In genomic region chr21:42615377-42615776, GRCh38 we compare ENCODE assay signal across 9 cellular contexts. TPM values are rescaled to one million over a fixed set of nuclear protein-coding genes. Genes with fewer than 3 reads are reported as not detected.
A peak's percentile ranks its signal among the peaks of the same experiment; 100 is the strongest.
DNase-seq lines count a peak whose midpoint lies in the region; ATAC-seq, FAIRE-seq and TF ChIP-seq lines count a peak whose summit lies in the region.
"Not testable (repeated sequence)": the region's sequence is repeated elsewhere in the genome, so short reads cannot be mapped to it uniquely, and the experiment has no call there.
"Had no signal": no experiment of that assay in that cellular context is flagged by ENCODE, and none has a peak within 500 bp of the region (broad histone marks: within the 10 kb centered on the region; RNA-seq: fewer than 3 reads in every experiment).

No MANE protein-coding gene starts in this region.

- peaks cover 27% of the 10 kb centered on the region for H3K9me3 ChIP-seq in BLaER1
- not testable (repeated sequence) for H3K9me3 ChIP-seq in CD8-positive, alpha-beta T cell (ENCODE audit: low read length); IMR-90 (ENCODE audit: control insufficient read depth, insufficient read depth, low read length); keratinocyte (ENCODE audit: control insufficient read depth, low read depth, low read length); neuronal stem cell (replicated peaks in 1 of 2; ENCODE audit: control insufficient read depth in 2 of 2, insufficient read depth in 1 of 2, low read depth in 1 of 2, low read length in 2 of 2)

- H3K79me2 ChIP-seq in keratinocyte (ENCODE audit: control insufficient read depth, insufficient read depth, low read length): not testable (repeated sequence)

- CTCF ChIA-PET in CD8-positive, alpha-beta T cell (lab: Charles Lee): interaction anchor here (0.8 kb wide), 2 partner anchors 11 to 203 kb away, joined by 3 read pairs; no protein-coding TSS in a partner anchor
- CTCF ChIA-PET in IMR-90 (lab: Yijun Ruan, JAX): not testable (repeated sequence)
- CTCF ChIA-PET in activated CD4-positive, alpha-beta memory T cell treated with anti-CD3 and anti-CD28 coated beads, Interleukin-2, amount 10 ng/mL, durations not matched to agents 7 days and 5 days (lab: Charles Lee): interaction anchor here (1.2 to 1.6 kb wide), 2 partner anchors 22 to 68 kb away, joined by 4 to 7 read pairs; no protein-coding TSS in a partner anchor

- not testable (repeated sequence) for H3K4me3 ChIP-seq in BLaER1; IMR-90 (ENCODE audit: insufficient read depth, low read depth, low read length); bronchial epithelial cell (ENCODE audit: low read depth, low read length); keratinocyte (ENCODE audit: control insufficient read depth in 2 of 3, extremely low read depth in 1 of 3, insufficient read depth in 2 of 3, low read depth in 1 of 3, low read length in 3 of 3)
- H3K4me3 ChIP-seq in CD8-positive, alpha-beta T cell (ENCODE audit: low read depth, low read length): peak overlapping the region; percentile 22
- peak overlapping the region in 1 of 2 donors; percentile 72 for H3K4me3 ChIP-seq in neuronal stem cell (ENCODE audit: low read length in 2 of 2)

- H2AK9ac ChIP-seq in IMR-90 (replicated peaks; ENCODE audit: low read depth, low read length, poor library complexity): not testable (repeated sequence)

- peaks cover 10% of the 10 kb centered on the region; the same call in 1 of the 2 replicates for H4K20me1 ChIP-seq in BLaER1
- H4K20me1 ChIP-seq in IMR-90 (ENCODE audit: insufficient read depth, low read length); keratinocyte (ENCODE audit: control insufficient read depth, extremely low read depth, insufficient read depth, low read length): not testable (repeated sequence)

- not testable (repeated sequence) for H2BK12ac ChIP-seq in neuronal stem cell (ENCODE audit: low read length)

- H2BK20ac ChIP-seq in IMR-90 (ENCODE audit: low read depth, low read length): not testable (repeated sequence)

- dilution Hi-C loops in IMR-90 (cut with HindIII; ENCODE audit: low sequenced_read_pairs, unreplicated experiment); keratinocyte (cut with MboI; ENCODE audit: extremely low pct_ligation_motif_present, low sequenced_read_pairs): not testable (repeated sequence)

- peak overlapping the region; percentile 81 for H2BK5ac ChIP-seq in IMR-90 (ENCODE audit: low read depth, low read length, poor library complexity, severe bottlenecking)
- H2BK5ac ChIP-seq in neuronal stem cell (ENCODE audit: low read length): not testable (repeated sequence)

- H3K4me1 ChIP-seq in BLaER1 (peaks cover 17% of the 10 kb centered on the region), keratinocyte (ENCODE audit: control insufficient read depth, extremely low read depth, insufficient read depth, low read length) (peaks cover 14% of the 10 kb centered on the region)
- peaks cover 37% of the 10 kb centered on the region for H3K4me1 ChIP-seq in CD8-positive, alpha-beta T cell (ENCODE audit: insufficient read depth, low read length)
- H3K4me1 ChIP-seq in IMR-90 (ENCODE audit: control insufficient read depth, insufficient read depth, low read length); neuronal stem cell (ENCODE audit: control insufficient read depth in 2 of 2, insufficient read depth in 1 of 2, low read depth in 1 of 2, low read length in 2 of 2): not testable (repeated sequence)

- H2BK120ac ChIP-seq in IMR-90 (ENCODE audit: low read depth, low read length); neuronal stem cell (ENCODE audit: low read depth, low read length): not testable (repeated sequence)

- FAIRE-seq in bronchial epithelial cell (lab: Jason Lieb, UNC): peak; percentile 100
- not testable (repeated sequence) for FAIRE-seq in keratinocyte (lab: Jason Lieb, UNC)
- peak; percentile 100 for FAIRE-seq in urothelium cell line (lab: Jason Lieb, UNC)

- no CpG with 5 or more reads among the region's 5 CpGs for WGBS in IMR-90 (ENCODE audit: extremely low coverage in 2 of 2, insufficient read length in 1 of 2), 2 experiments
- 100% methylated on average over 3 of the region's 5 CpGs; no CpG with 5 or more reads in 1 of the 2 donors for WGBS in neuronal stem cell (ENCODE audit: extremely low coverage in 2 of 2, insufficient read length in 2 of 2, insufficient replicate concordance in 1 of 2), 2 donors

- not testable (repeated sequence) for TF ChIP-seq POLR2A in IMR-90 (IDR thresholded peaks at IDR 0.05; ENCODE audit: low read depth, low read length)

- H2AK5ac ChIP-seq in IMR-90 (ENCODE audit: low read depth, low read length); neuronal stem cell (ENCODE audit: low read depth, low read length): not testable (repeated sequence)

- TF ChIP-seq CTCF in CD8-positive, alpha-beta T cell (IDR thresholded peaks at IDR 0.05); IMR-90 (conservative IDR thresholded peaks at IDR 0.05; ENCODE audit: low read depth, low read length); bronchial epithelial cell (IDR thresholded peaks at IDR 0.05; ENCODE audit: insufficient read depth, low read length, severe bottlenecking); keratinocyte (optimal IDR thresholded peaks at IDR 0.05 in 1 of 3, IDR thresholded peaks at IDR 0.05 in 1 of 3, conservative IDR thresholded peaks at IDR 0.05 in 1 of 3; ENCODE audit: extremely low read depth in 1 of 3, insufficient read depth in 2 of 3, low read length in 3 of 3): not testable (repeated sequence)

- not testable (repeated sequence) for H3K18ac ChIP-seq in IMR-90 (ENCODE audit: low read depth, low read length)
- peak overlapping the region; percentile 41 for H3K18ac ChIP-seq in neuronal stem cell (ENCODE audit: low read length)

- POLR2A ChIA-PET in CD8-positive, alpha-beta T cell (lab: Charles Lee); IMR-90 (lab: Charles Lee; ENCODE audit: unreplicated experiment): not testable (repeated sequence)
- POLR2A ChIA-PET in activated CD4-positive, alpha-beta memory T cell treated with anti-CD3 and anti-CD28 coated beads, Interleukin-2, amount 10 ng/mL, durations not matched to agents 7 days and 5 days (lab: Charles Lee): interaction anchor here (1.0 to 1.3 kb wide), 3 partner anchors 69 to 168 kb away, joined by 3 to 4 read pairs (median 3); no protein-coding TSS in a partner anchor

- H3K23ac ChIP-seq in IMR-90 (ENCODE audit: low read depth, low read length): not testable (repeated sequence)
- peak overlapping the region; percentile 21 for H3K23ac ChIP-seq in neuronal stem cell (ENCODE audit: low read depth, low read length, poor library complexity)

- ATAC-seq in CD8-positive, alpha-beta T cell; IMR-90 (ENCODE audit: low read depth): not testable (repeated sequence)

- H4K8ac ChIP-seq in IMR-90 (ENCODE audit: low read depth in 2 of 2, low read length in 2 of 2): not testable (repeated sequence)
- peak overlapping the region; percentile 97 for H4K8ac ChIP-seq in neuronal stem cell (ENCODE audit: low read depth, low read length)

- H3K36me3 ChIP-seq in BLaER1; CD8-positive, alpha-beta T cell (ENCODE audit: insufficient read depth, low read length); IMR-90 (ENCODE audit: control insufficient read depth, insufficient read depth, low read length); bronchial epithelial cell (ENCODE audit: control insufficient read depth, insufficient read depth, low read length); keratinocyte (ENCODE audit: control insufficient read depth in 2 of 2, extremely low read depth in 1 of 2, insufficient read depth in 2 of 2, low read length in 2 of 2); neuronal stem cell (replicated peaks in 1 of 2; ENCODE audit: control insufficient read depth in 2 of 2, insufficient read depth in 2 of 2, low read length in 2 of 2): not testable (repeated sequence)

- peaks cover 72% of the 10 kb centered on the region for H3K27me3 ChIP-seq in BLaER1
- H3K27me3 ChIP-seq in CD8-positive, alpha-beta T cell (ENCODE audit: insufficient read depth, low read length); bronchial epithelial cell (ENCODE audit: control insufficient read depth, insufficient read depth, low read length): not testable (repeated sequence)
- H3K27me3 ChIP-seq in IMR-90 (ENCODE audit: control insufficient read depth, insufficient read depth, low read length): peaks cover 30% of the 10 kb centered on the region
- peaks cover 31% of the 10 kb centered on the region for H3K27me3 ChIP-seq in keratinocyte (ENCODE audit: control insufficient read depth, extremely low read depth, insufficient read depth, low read length)
- peaks cover 2 to 14% (median 3%) of the 10 kb centered on the region in 3 experiments for H3K27me3 ChIP-seq in neuronal stem cell (ENCODE audit: control insufficient read depth in 3 of 3, insufficient read depth in 3 of 3, low read depth in 1 of 3, low read length in 3 of 3)

- H3K56ac ChIP-seq in IMR-90 (ENCODE audit: extremely low read depth, insufficient read depth, low read length): not testable (repeated sequence)

- H3K27ac ChIP-seq in BLaER1; CD8-positive, alpha-beta T cell (ENCODE audit: low read depth, low read length); IMR-90 (ENCODE audit: insufficient read depth, low read length); keratinocyte (ENCODE audit: control insufficient read depth, insufficient read depth, low read length); neuronal stem cell (replicated peaks; ENCODE audit: low read length): not testable (repeated sequence)

- H4K5ac ChIP-seq in IMR-90 (ENCODE audit: low read depth, low read length): not testable (repeated sequence)

- not testable (repeated sequence) for TF ChIP-seq RAD21 in IMR-90 (IDR thresholded peaks at IDR 0.05; ENCODE audit: low read length)

- not testable (repeated sequence) for H3K14ac ChIP-seq in IMR-90 (replicated peaks; ENCODE audit: low read depth, low read length)
- peak overlapping the region; percentile 17 for H3K14ac ChIP-seq in neuronal stem cell (ENCODE audit: low read length)

- H3K4me2 ChIP-seq in BLaER1 (peak overlapping the region; percentile 79), keratinocyte (ENCODE audit: control insufficient read depth, extremely low read depth, insufficient read depth, low read depth, low read length) (peak overlapping the region; percentile 80)
- not testable (repeated sequence) for H3K4me2 ChIP-seq in IMR-90 (ENCODE audit: low read depth, low read length); neuronal stem cell (ENCODE audit: insufficient read depth, low read length, poor library complexity, severe bottlenecking)

- H3K9ac ChIP-seq in BLaER1; IMR-90 (ENCODE audit: low read depth, low read length); keratinocyte (ENCODE audit: control insufficient read depth, extremely low read depth, insufficient read depth, low read length); neuronal stem cell (ENCODE audit: low read depth, low read length, poor library complexity): not testable (repeated sequence)

- not testable (repeated sequence) for H3K27me3 Mint-ChIP-seq in CD8-positive, alpha-beta T cell (ENCODE audit: low read depth)
- peaks cover 28% of the 10 kb centered on the region for H3K27me3 Mint-ChIP-seq in activated CD4-positive, alpha-beta memory T cell treated with anti-CD3 and anti-CD28 coated beads, Interleukin-2, amount 10 ng/mL, durations not matched to agents 7 days and 5 days

- H3K27ac Mint-ChIP-seq in CD8-positive, alpha-beta T cell; activated CD4-positive, alpha-beta memory T cell treated with anti-CD3 and anti-CD28 coated beads, Interleukin-2, amount 10 ng/mL, durations not matched to agents 7 days and 5 days: not testable (repeated sequence)

- not testable (repeated sequence) for H3K4me3 Mint-ChIP-seq in CD8-positive, alpha-beta T cell; activated CD4-positive, alpha-beta memory T cell treated with anti-CD3 and anti-CD28 coated beads, Interleukin-2, amount 10 ng/mL, durations not matched to agents 7 days and 5 days

- H3K79me1 ChIP-seq in IMR-90 (ENCODE audit: low read depth in 1 of 2, low read length in 2 of 2); neuronal stem cell (ENCODE audit: low read depth, low read length): not testable (repeated sequence)

- not testable (repeated sequence) for H3K36me3 Mint-ChIP-seq in CD8-positive, alpha-beta T cell; activated CD4-positive, alpha-beta memory T cell treated with anti-CD3 and anti-CD28 coated beads, Interleukin-2, amount 10 ng/mL, durations not matched to agents 7 days and 5 days (ENCODE audit: low read depth)

- not testable (repeated sequence) for H2AFZ ChIP-seq in IMR-90 (replicated peaks; ENCODE audit: low read length, poor library complexity); keratinocyte (ENCODE audit: control insufficient read depth, low read length); neuronal stem cell (ENCODE audit: low read length)

- intact Hi-C loops in CD8-positive, alpha-beta T cell (cut with DNase I, micrococcal nuclease): loop anchor here in 1 of 2 experiments (10.0 kb wide), 1 partner anchor 69 kb away; no protein-coding TSS in a partner anchor
- intact Hi-C loops in IMR-90 (cut with micrococcal nuclease): not testable (repeated sequence)

- H3K9me1 ChIP-seq in IMR-90 (ENCODE audit: insufficient read depth, low read length); keratinocyte (ENCODE audit: control insufficient read depth, extremely low read depth, insufficient read depth, low read length): not testable (repeated sequence)

- not testable (repeated sequence) for DNase-seq in CD8-positive, alpha-beta T cell; IMR-90; bronchial epithelial cell (ENCODE audit: low read depth); keratinocyte (ENCODE audit: low read depth, low spot score); neuronal stem cell (ENCODE audit: low spot score); urothelium cell line (ENCODE audit: low spot score)
- peak; percentile 26 for DNase-seq in activated CD4-positive, alpha-beta memory T cell treated with anti-CD3 and anti-CD28 coated beads, Interleukin-2, amount 10 ng/mL, durations not matched to agents 7 days and 5 days

- not testable (repeated sequence) for H3K4ac ChIP-seq in IMR-90 (ENCODE audit: low read depth, low read length); neuronal stem cell (ENCODE audit: low read length)

- BruUV-seq in IMR-90 (replicated peaks; lab: Mats Ljungman, UMichigan): not testable (repeated sequence)

- in situ Hi-C loops in IMR-90 (cut with MboI; ENCODE audit: low sequenced_read_pairs): not testable (repeated sequence)

- H2BK15ac ChIP-seq in IMR-90 (ENCODE audit: low read depth, low read length); neuronal stem cell (ENCODE audit: low read length): not testable (repeated sequence)

- H3K9me3 Mint-ChIP-seq in CD8-positive, alpha-beta T cell; activated CD4-positive, alpha-beta memory T cell treated with anti-CD3 and anti-CD28 coated beads, Interleukin-2, amount 10 ng/mL, durations not matched to agents 7 days and 5 days: not testable (repeated sequence)

- H3K4me1 Mint-ChIP-seq in CD8-positive, alpha-beta T cell (ENCODE audit: low read depth); activated CD4-positive, alpha-beta memory T cell treated with anti-CD3 and anti-CD28 coated beads, Interleukin-2, amount 10 ng/mL, durations not matched to agents 7 days and 5 days: not testable (repeated sequence)

- H4K91ac ChIP-seq in IMR-90 (ENCODE audit: insufficient read depth, low read depth, low read length): not testable (repeated sequence)
- peak overlapping the region; percentile 39 for H4K91ac ChIP-seq in neuronal stem cell (ENCODE audit: low read depth, low read length, poor library complexity)

RNA-seq across cellular contexts. Expression of gene PDE9A, which starts 38.0 kb away (rescaled TPM):
- total RNA-seq in CD8-positive, alpha-beta T cell: 10 to 100 TPM; 11.2 to 12.2 TPM
- total RNA-seq in IMR-90 (2012; rRNA removed) (0.56 and 0.90 TPM in 2 replicates), bronchial epithelial cell (1.6 and 1.9 TPM in 2 replicates)
- polyA plus RNA-seq in IMR-90 (2012; rRNA removed) (0.89 and 1.1 TPM in 2 replicates), keratinocyte (0.13 to 0.37 TPM (median 0.22 TPM) in 3 replicates)
- polyA plus RNA-seq in IMR-90 (2012; cell fraction: cytosol; rRNA removed): 0.63 and 1.4 TPM in 2 replicates
- polyA plus RNA-seq in IMR-90 (2012; cell fraction: nucleus; rRNA removed; ENCODE audit: low replicate concordance): 0.84 and 1.3 TPM in 2 replicates
- 10 to 100 TPM; 13.9 to 14.3 TPM for total RNA-seq in activated CD4-positive, alpha-beta memory T cell treated with anti-CD3 and anti-CD28 coated beads, Interleukin-2, amount 10 ng/mL, durations not matched to agents 7 days and 5 days
- 2.0 TPM for polyA plus RNA-seq in keratinocyte (2011; ENCODE audit: low read depth)
- polyA plus RNA-seq in keratinocyte (2011; cell fraction: cytosol; rRNA removed): 0.44 and 0.53 TPM in 2 replicates
- 0.31 and 0.81 TPM in 2 replicates for polyA plus RNA-seq in keratinocyte (2011; cell fraction: nucleus; rRNA removed)
- polyA plus RNA-seq in keratinocyte (2012; ENCODE audit: low replicate concordance): 0.29 and 0.63 TPM in 2 replicates
- 0.69 TPM in 1 of 3 replicates, not detected in the others for polyA minus RNA-seq in keratinocyte
- polyA minus RNA-seq in keratinocyte (2011; cell fraction: cytosol; rRNA and poly(A)+ RNA removed): not detected
- 1.3 TPM in 1 of 2 replicates, not detected in the other for polyA minus RNA-seq in keratinocyte (2011; cell fraction: nucleus; rRNA and poly(A)+ RNA removed)
- polyA plus RNA-seq in neuronal stem cell (2013, experiment 1 of 2): 44.9 TPM
- polyA plus RNA-seq in neuronal stem cell (2013, experiment 2 of 2): 45.6 TPM
- total RNA-seq: A172 had no signal
